In genomic region chr9:35731415-35732184, GRCh38 we compare ENCODE assay signal across 1 cellular context.
TF ChIP-seq lines count a peak whose summit lies in the region.

No MANE protein-coding gene starts in this region.

TF ChIP-seq in HepG2, 621 proteins besides CTCF, POLR2A, EP300 and RAD21 (continued from another document):
- TF ChIP-seq, protein P1, sequence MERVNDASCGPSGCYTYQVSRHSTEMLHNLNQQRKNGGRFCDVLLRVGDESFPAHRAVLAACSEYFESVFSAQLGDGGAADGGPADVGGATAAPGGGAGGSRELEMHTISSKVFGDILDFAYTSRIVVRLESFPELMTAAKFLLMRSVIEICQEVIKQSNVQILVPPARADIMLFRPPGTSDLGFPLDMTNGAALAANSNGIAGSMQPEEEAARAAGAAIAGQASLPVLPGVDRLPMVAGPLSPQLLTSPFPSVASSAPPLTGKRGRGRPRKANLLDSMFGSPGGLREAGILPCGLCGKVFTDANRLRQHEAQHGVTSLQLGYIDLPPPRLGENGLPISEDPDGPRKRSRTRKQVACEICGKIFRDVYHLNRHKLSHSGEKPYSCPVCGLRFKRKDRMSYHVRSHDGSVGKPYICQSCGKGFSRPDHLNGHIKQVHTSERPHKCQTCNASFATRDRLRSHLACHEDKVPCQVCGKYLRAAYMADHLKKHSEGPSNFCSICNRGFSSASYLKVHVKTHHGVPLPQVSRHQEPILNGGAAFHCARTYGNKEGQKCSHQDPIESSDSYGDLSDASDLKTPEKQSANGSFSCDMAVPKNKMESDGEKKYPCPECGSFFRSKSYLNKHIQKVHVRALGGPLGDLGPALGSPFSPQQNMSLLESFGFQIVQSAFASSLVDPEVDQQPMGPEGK (CRISPR knock-in tag; IDR thresholded peaks at IDR 0.05) = no peak
- TF ChIP-seq, protein P2, sequence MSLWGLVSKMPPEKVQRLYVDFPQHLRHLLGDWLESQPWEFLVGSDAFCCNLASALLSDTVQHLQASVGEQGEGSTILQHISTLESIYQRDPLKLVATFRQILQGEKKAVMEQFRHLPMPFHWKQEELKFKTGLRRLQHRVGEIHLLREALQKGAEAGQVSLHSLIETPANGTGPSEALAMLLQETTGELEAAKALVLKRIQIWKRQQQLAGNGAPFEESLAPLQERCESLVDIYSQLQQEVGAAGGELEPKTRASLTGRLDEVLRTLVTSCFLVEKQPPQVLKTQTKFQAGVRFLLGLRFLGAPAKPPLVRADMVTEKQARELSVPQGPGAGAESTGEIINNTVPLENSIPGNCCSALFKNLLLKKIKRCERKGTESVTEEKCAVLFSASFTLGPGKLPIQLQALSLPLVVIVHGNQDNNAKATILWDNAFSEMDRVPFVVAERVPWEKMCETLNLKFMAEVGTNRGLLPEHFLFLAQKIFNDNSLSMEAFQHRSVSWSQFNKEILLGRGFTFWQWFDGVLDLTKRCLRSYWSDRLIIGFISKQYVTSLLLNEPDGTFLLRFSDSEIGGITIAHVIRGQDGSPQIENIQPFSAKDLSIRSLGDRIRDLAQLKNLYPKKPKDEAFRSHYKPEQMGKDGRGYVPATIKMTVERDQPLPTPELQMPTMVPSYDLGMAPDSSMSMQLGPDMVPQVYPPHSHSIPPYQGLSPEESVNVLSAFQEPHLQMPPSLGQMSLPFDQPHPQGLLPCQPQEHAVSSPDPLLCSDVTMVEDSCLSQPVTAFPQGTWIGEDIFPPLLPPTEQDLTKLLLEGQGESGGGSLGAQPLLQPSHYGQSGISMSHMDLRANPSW (CRISPR knock-in tag; IDR thresholded peaks at IDR 0.05; ENCODE audit: borderline replicate concordance) = 0 out of 2 replicates have a peak, but pooled peaks have one; percentile 12
- TF ChIP-seq KIAA2018 (CRISPR knock-in tag; IDR thresholded peaks at IDR 0.05; ENCODE audit: borderline replicate concordance) (no peak), ATF7 (IDR thresholded peaks at IDR 0.05) (peak; percentile 62), ATF7 (CRISPR knock-in tag; IDR thresholded peaks at IDR 0.05) (no peak)
